Comparison of ENCODE assay signal across 13 cellular contexts in genomic region chr19:8397746-8398721, GRCh38. TPM values are rescaled to one million over a fixed set of nuclear protein-coding genes. Genes with fewer than 3 reads are reported as not detected.
DNase-seq lines count a peak whose midpoint lies in the region; ATAC-seq and TF ChIP-seq lines count a peak whose summit lies in the region.
"Had no signal": no experiment of that assay in that cellular context is flagged by ENCODE, and none has a peak within 500 bp of the region (broad histone marks: within the 10 kb centered on the region; RNA-seq: fewer than 3 reads in every experiment).

No MANE protein-coding gene starts in this region.

- TF ChIP-seq CTCF in type B pancreatic cell (conservative IDR thresholded peaks at IDR 0.05) = no peak

- peak overlapping the region; percentile 50 to 91 for H3K27ac Mint-ChIP-seq in activated naive CD4-positive, alpha-beta T cell treated with anti-CD3 and anti-CD28 coated beads, Interleukin-2, amount 50 U/mL, for 72 hours
- peak overlapping the region; percentile 94 for H3K27ac Mint-ChIP-seq in type B pancreatic cell
- H3K27ac Mint-ChIP-seq: activated CD4-positive, alpha-beta memory T cell treated with anti-CD3 and anti-CD28 coated beads, Interleukin-2, amount 10 ng/mL, durations not matched to agents 7 days and 5 days; activated T-helper 2 cell treated with anti-CD3 and anti-CD28 coated beads, Interferon-gamma antibody, Interleukin-2, Interleukin-4, amounts not matched to agents 10 μg/mL and 5 μg/mL and 100 μg/mL, durations not matched to agents 14 hours and 24 hours and 36 hours had no signal

- no peak for ATAC-seq in activated naive CD4-positive, alpha-beta T cell treated with anti-CD3 and anti-CD28 coated beads, Interleukin-2, amount 50 U/mL, for 72 hours
- ATAC-seq in HG03039 (IDR thresholded peaks at IDR 0.05; ENCODE audit: unreplicated experiment) (no peak), GM18505 (IDR thresholded peaks at IDR 0.05; ENCODE audit: unreplicated experiment) (no peak)
- ATAC-seq: stimulated activated naive CD8-positive, alpha-beta T cell treated with anti-CD3 and anti-CD28 coated beads, Interleukin-15, Interleukin-2, amounts not matched to agents 100 U/mL and 50 U/mL, for 24 hours had no signal

- H3K4me3 Mint-ChIP-seq in type B pancreatic cell = no peak overlapping the region
- H3K4me3 Mint-ChIP-seq: activated CD4-positive, alpha-beta memory T cell treated with anti-CD3 and anti-CD28 coated beads, Interleukin-2, amount 10 ng/mL, durations not matched to agents 7 days and 5 days; CD4-positive, alpha-beta T cell had no signal

- H3K27me3 Mint-ChIP-seq in type B pancreatic cell = no peaks in the 10 kb centered on the region
- H3K27me3 Mint-ChIP-seq: activated CD4-positive, alpha-beta memory T cell treated with anti-CD3 and anti-CD28 coated beads, Interleukin-2, amount 10 ng/mL, durations not matched to agents 7 days and 5 days; CD4-positive, alpha-beta T cell had no signal

- no peaks in the 10 kb centered on the region for H3K36me3 Mint-ChIP-seq in activated naive CD4-positive, alpha-beta T cell treated with anti-CD3 and anti-CD28 coated beads, Interleukin-2, amount 50 U/mL, for 72 hours
- peaks cover 9% of the 10 kb centered on the region for H3K36me3 Mint-ChIP-seq in type B pancreatic cell

- no peak for DNase-seq in activated naive CD4-positive, alpha-beta T cell treated with anti-CD3 and anti-CD28 coated beads, Interleukin-2, amount 50 U/mL, for 72 hours (ENCODE audit: low spot score in 2 of 2)
- no peak for DNase-seq in activated naive CD4-positive, alpha-beta T cell (lab: John Stamatoyannopoulos, UW)
- DNase-seq in myocyte (ENCODE audit: low read depth) (peak; percentile 47), type B pancreatic cell (ENCODE audit: extremely low spot score, unreplicated experiment) (no peak), foreskin melanocyte (no peak)
- DNase-seq: activated CD4-positive, alpha-beta memory T cell treated with anti-CD3 and anti-CD28 coated beads, Interleukin-2, amount 10 ng/mL, durations not matched to agents 7 days and 5 days; CD4-positive, alpha-beta T cell; NCI-H146; stimulated activated naive CD8-positive, alpha-beta T cell treated with anti-CD3 and anti-CD28 coated beads, Interleukin-15, Interleukin-2, amounts not matched to agents 100 U/mL and 50 U/mL, for 24 hours had no signal

- H3K27ac ChIP-seq in cingulate gyrus (ENCODE audit: low read depth, low read length) = peak overlapping the region; percentile 72

- no peaks in the 10 kb centered on the region for H3K9me3 Mint-ChIP-seq in activated naive CD4-positive, alpha-beta T cell treated with anti-CD3 and anti-CD28 coated beads, Interleukin-2, amount 50 U/mL, for 72 hours
- no peaks in the 10 kb centered on the region for H3K9me3 Mint-ChIP-seq in type B pancreatic cell
- H3K9me3 Mint-ChIP-seq: activated CD4-positive, alpha-beta memory T cell treated with anti-CD3 and anti-CD28 coated beads, Interleukin-2, amount 10 ng/mL, durations not matched to agents 7 days and 5 days; activated T-helper 2 cell treated with anti-CD3 and anti-CD28 coated beads, Interferon-gamma antibody, Interleukin-2, Interleukin-4, amounts not matched to agents 10 μg/mL and 5 μg/mL and 100 μg/mL, durations not matched to agents 14 hours and 24 hours and 36 hours; CD4-positive, alpha-beta T cell had no signal

- H3K4me1 Mint-ChIP-seq in type B pancreatic cell (ENCODE audit: unreplicated experiment) = peaks cover 12% of the 10 kb centered on the region

- no peak for TF ChIP-seq POLR2A in GM18505 (IDR thresholded peaks at IDR 0.05; ENCODE audit: borderline replicate concordance, extremely low read depth, insufficient read depth, insufficient read length)

RNA-seq across cellular contexts. Expression of gene RAB11B, which starts 7.9 kb away (rescaled TPM):
- total RNA-seq in activated naive CD4-positive, alpha-beta T cell treated with anti-CD3 and anti-CD28 coated beads, Interleukin-2, amount 50 U/mL, for 72 hours = 10 to 100 TPM; 76.6 to 81.5 TPM
- total RNA-seq in myocyte = 10.0 and 12.5 TPM in 2 replicates
- polyA plus RNA-seq in myocyte (2012) = 138 TPM
- 106 and 123 TPM in 2 replicates for total RNA-seq in type B pancreatic cell (ENCODE audit: low replicate concordance)

RNA-seq across cellular contexts. Expression of gene MARCHF2, which starts 15.1 kb away (rescaled TPM):
- total RNA-seq in activated naive CD4-positive, alpha-beta T cell treated with anti-CD3 and anti-CD28 coated beads, Interleukin-2, amount 50 U/mL, for 72 hours = 10 to 100 TPM in 1 of 2 donors, 1 to 10 TPM in 1; 7.3 to 14.9 TPM
- total RNA-seq in myocyte = 60.6 and 91.3 TPM in 2 replicates
- polyA plus RNA-seq in myocyte (2012) = 46.5 TPM
- 15.5 and 24.7 TPM in 2 replicates for total RNA-seq in type B pancreatic cell (ENCODE audit: low replicate concordance)

RNA-seq across cellular contexts. Expression of gene ANGPTL4, which starts 34.1 kb away (rescaled TPM):
- 1 to 10 TPM in 1 of 2 donors, not detected in 1; 9.5 TPM for total RNA-seq in activated naive CD4-positive, alpha-beta T cell treated with anti-CD3 and anti-CD28 coated beads, Interleukin-2, amount 50 U/mL, for 72 hours
- 0.57 TPM in 1 of 2 replicates, not detected in the other for total RNA-seq in myocyte
- polyA plus RNA-seq in myocyte (2012) = 2.5 TPM
- total RNA-seq in type B pancreatic cell (ENCODE audit: low replicate concordance) = 4.2 and 4.7 TPM in 2 replicates
- total RNA-seq: CD4-positive, alpha-beta T cell had no signal

RNA-seq across cellular contexts. Expression of gene HNRNPM, which starts 46.7 kb away (rescaled TPM):
- 100 to 1,000 TPM; 105 to 243 TPM for total RNA-seq in activated naive CD4-positive, alpha-beta T cell treated with anti-CD3 and anti-CD28 coated beads, Interleukin-2, amount 50 U/mL, for 72 hours
- total RNA-seq in myocyte (38.5 and 43.6 TPM in 2 replicates), type B pancreatic cell (ENCODE audit: low replicate concordance) (197 and 317 TPM in 2 replicates)
- polyA plus RNA-seq in myocyte (2012) = 89.3 TPM

RNA-seq across cellular contexts. Expression of gene KANK3, which starts 55.0 kb away (rescaled TPM):
- 1 to 10 TPM; 1.5 to 1.7 TPM for total RNA-seq in activated naive CD4-positive, alpha-beta T cell treated with anti-CD3 and anti-CD28 coated beads, Interleukin-2, amount 50 U/mL, for 72 hours
- total RNA-seq in myocyte (0.05 and 0.11 TPM in 2 replicates), type B pancreatic cell (ENCODE audit: low replicate concordance) (1.6 and 3.1 TPM in 2 replicates)
- 0.14 TPM for polyA plus RNA-seq in myocyte (2012)
